ENCODE assay signal across 1 cellular context in genomic region chr6:34132486-34133185, GRCh38.
TF ChIP-seq lines count a peak whose summit lies in the region.

No MANE protein-coding gene starts in this region.

TF ChIP-seq in HepG2, 621 proteins besides CTCF, POLR2A, EP300 and RAD21 (continued from another document and continues in another):
- TF ChIP-seq ZNF503 (CRISPR knock-in tag; IDR thresholded peaks at IDR 0.05) (no peak), ZNF563 (CRISPR knock-in tag; IDR thresholded peaks at IDR 0.05) (peak; percentile 82; the same call in 1 of the 2 replicates), FOXA1 (IDR thresholded peaks at IDR 0.05) (no peak), FOXA1 (CRISPR knock-in tag; IDR thresholded peaks at IDR 0.05) (no peak), ZNF20 (CRISPR knock-in tag; IDR thresholded peaks at IDR 0.05) (no peak), PAF1 (CRISPR knock-in tag; IDR thresholded peaks at IDR 0.05) (no peak), GRHL1 (CRISPR knock-in tag; conservative IDR thresholded peaks at IDR 0.05) (no peak), MIXL1 (CRISPR knock-in tag; IDR thresholded peaks at IDR 0.05) (peak; percentile 75), PRDM10 (CRISPR knock-in tag; IDR thresholded peaks at IDR 0.05; ENCODE audit: low read depth) (peak; percentile 64; the same call in 1 of the 2 replicates), ISX (CRISPR knock-in tag; conservative IDR thresholded peaks at IDR 0.05) (no peak), E2F5 (CRISPR knock-in tag; conservative IDR thresholded peaks at IDR 0.05) (0 out of 2 replicates have a peak, but pooled peaks have one; percentile 39), ETV6 (CRISPR knock-in tag; conservative IDR thresholded peaks at IDR 0.05) (peak; percentile 93), ZNF10 (CRISPR knock-in tag; IDR thresholded peaks at IDR 0.05; ENCODE audit: borderline replicate concordance, low read depth) (no peak), ZNF337 (CRISPR knock-in tag; IDR thresholded peaks at IDR 0.05; ENCODE audit: borderline replicate concordance, low read depth) (no peak), ZNF280B (CRISPR knock-in tag; IDR thresholded peaks at IDR 0.05; ENCODE audit: borderline replicate concordance) (peak; percentile 17), HES4 (CRISPR knock-in tag; IDR thresholded peaks at IDR 0.05; ENCODE audit: borderline replicate concordance) (peak; percentile 82; the same call in 1 of the 2 replicates), ZNF430 (CRISPR knock-in tag; IDR thresholded peaks at IDR 0.05) (peak; percentile 43; the same call in 1 of the 2 replicates), ZNF83 (CRISPR knock-in tag; IDR thresholded peaks at IDR 0.05; ENCODE audit: borderline replicate concordance) (0 out of 2 replicates have a peak, but pooled peaks have one; percentile 52), SMYD3 (CRISPR knock-in tag; IDR thresholded peaks at IDR 0.05) (no peak), ZNF3 (CRISPR knock-in tag; IDR thresholded peaks at IDR 0.05) (0 out of 2 replicates have a peak, but pooled peaks have one; percentile 61), ZNF230 (CRISPR knock-in tag; IDR thresholded peaks at IDR 0.05) (no peak), ZNF747 (CRISPR knock-in tag; IDR thresholded peaks at IDR 0.05; ENCODE audit: borderline replicate concordance) (no peak), EZH2 (conservative IDR thresholded peaks at IDR 0.05; ENCODE audit: low read depth, low read length) (no peak), KLF16 (CRISPR knock-in tag; IDR thresholded peaks at IDR 0.05) (peak in 1 of 2 experiments; percentile 83; a peak in 2 of 4 replicates), RFXAP (CRISPR knock-in tag; IDR thresholded peaks at IDR 0.05; ENCODE audit: borderline replicate concordance) (0 out of 2 replicates have a peak, but pooled peaks have one; percentile 24), IKZF4 (CRISPR knock-in tag; IDR thresholded peaks at IDR 0.05; ENCODE audit: borderline replicate concordance, low read depth, not compliant biosample characterization) (peak; percentile 75), ZSCAN12 (CRISPR knock-in tag; IDR thresholded peaks at IDR 0.05) (no peak), ATRX (CRISPR knock-in tag; IDR thresholded peaks at IDR 0.05; ENCODE audit: borderline replicate concordance) (no peak), MBD4 (IDR thresholded peaks at IDR 0.05; ENCODE audit: borderline replicate concordance, low read length) (no peak), KDM1A (CRISPR knock-in tag; IDR thresholded peaks at IDR 0.05) (no peak), XRCC5 (optimal IDR thresholded peaks at IDR 0.05; ENCODE audit: low read length) (peak; percentile 18), NFYC (CRISPR knock-in tag; IDR thresholded peaks at IDR 0.05) (no peak), NFATC3 (CRISPR knock-in tag; IDR thresholded peaks at IDR 0.05) (no peak), ZNF615 (CRISPR knock-in tag; IDR thresholded peaks at IDR 0.05; ENCODE audit: borderline replicate concordance) (peak; percentile 73; the same call in 1 of the 2 replicates), ZNF737 (CRISPR knock-in tag; IDR thresholded peaks at IDR 0.05; ENCODE audit: borderline replicate concordance) (no peak), THYN1 (CRISPR knock-in tag; IDR thresholded peaks at IDR 0.05; ENCODE audit: borderline replicate concordance, low read depth) (no peak), ATF7-NPFF (CRISPR knock-in tag; IDR thresholded peaks at IDR 0.05; ENCODE audit: low read depth) (no peak), ARHGAP35 (CRISPR knock-in tag; IDR thresholded peaks at IDR 0.05; ENCODE audit: borderline replicate concordance) (peak; percentile 90; the same call in 1 of the 2 replicates), GLI4 (CRISPR knock-in tag; IDR thresholded peaks at IDR 0.05; ENCODE audit: borderline replicate concordance) (no peak), PRMT3 (CRISPR knock-in tag; IDR thresholded peaks at IDR 0.05; ENCODE audit: borderline replicate concordance, low read depth) (peak; percentile 56; the same call in 1 of the 2 replicates), PPARG (CRISPR knock-in tag; conservative IDR thresholded peaks at IDR 0.05) (peak; percentile 56; the same call in 1 of the 2 replicates), ZNF619 (CRISPR knock-in tag; IDR thresholded peaks at IDR 0.05) (no peak), ZNF75D (CRISPR knock-in tag; IDR thresholded peaks at IDR 0.05; ENCODE audit: borderline replicate concordance) (no peak; the same call in 1 of the 2 replicates), MEIS2 (CRISPR knock-in tag; IDR thresholded peaks at IDR 0.05) (peak; percentile 64; the same call in 1 of the 2 replicates), ZNF512 (CRISPR knock-in tag; IDR thresholded peaks at IDR 0.05) (no peak), ZFYVE20 (CRISPR knock-in tag; IDR thresholded peaks at IDR 0.05; ENCODE audit: borderline replicate concordance, low read depth) (no peak), KMT2B (CRISPR knock-in tag; IDR thresholded peaks at IDR 0.05) (no peak), MXD1 (CRISPR knock-in tag; IDR thresholded peaks at IDR 0.05) (0 out of 2 replicates have a peak, but pooled peaks have one; percentile 24), ZNF18 (CRISPR knock-in tag; IDR thresholded peaks at IDR 0.05; ENCODE audit: insufficient replicate concordance) (no peak), CAMTA2 (CRISPR knock-in tag; IDR thresholded peaks at IDR 0.05; ENCODE audit: borderline replicate concordance) (no peak), RBAK (CRISPR knock-in tag; IDR thresholded peaks at IDR 0.05) (no peak), TMF1 (CRISPR knock-in tag; IDR thresholded peaks at IDR 0.05; ENCODE audit: low read depth) (0 out of 2 replicates have a peak, but pooled peaks have one; percentile 67), SKIL (CRISPR knock-in tag; IDR thresholded peaks at IDR 0.05; ENCODE audit: borderline replicate concordance) (peak; percentile 25; the same call in 1 of the 2 replicates), HOXA9 (CRISPR knock-in tag; IDR thresholded peaks at IDR 0.05; ENCODE audit: borderline replicate concordance) (peak; percentile 62; the same call in 1 of the 2 replicates), ZNF124 (CRISPR knock-in tag; IDR thresholded peaks at IDR 0.05) (peak; percentile 83; the same call in 1 of the 2 replicates)
